In the genomic region with DNA sequence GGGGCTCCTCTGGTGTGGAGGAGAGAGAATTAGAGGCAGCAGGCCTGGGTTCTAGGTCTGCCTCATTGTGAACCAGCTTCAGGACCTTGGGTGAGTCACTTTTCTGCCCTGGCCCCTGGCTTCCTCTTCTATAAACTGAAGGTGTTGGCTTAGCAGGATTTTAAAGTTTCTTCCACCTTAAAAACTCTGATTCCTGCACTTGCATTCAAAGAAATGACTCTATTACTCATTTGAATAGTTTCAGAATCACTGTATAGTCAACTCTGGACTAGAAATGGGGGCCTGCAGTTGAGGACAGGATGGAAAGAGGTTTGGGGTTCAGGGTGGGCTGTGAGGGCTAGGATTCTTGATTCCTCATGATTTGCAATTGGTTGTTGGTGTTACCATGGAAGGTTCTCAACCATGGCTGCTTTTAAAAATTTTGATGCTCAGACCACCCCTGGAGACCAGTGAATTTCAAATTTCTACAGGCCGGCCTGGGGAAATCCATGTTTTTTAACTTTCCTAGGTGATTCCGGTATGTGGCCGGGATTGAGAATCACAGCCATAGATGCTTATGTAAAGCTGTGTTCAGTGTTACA, we compare ENCODE assay signal across 11 cellular contexts. TPM values are rescaled to one million over a fixed set of nuclear protein-coding genes. Genes with fewer than 3 reads are reported as not detected.
DNase-seq lines count a peak whose midpoint lies in the region; ATAC-seq and TF ChIP-seq lines count a peak whose summit lies in the region.
"Had no signal": no experiment of that assay in that cellular context is flagged by ENCODE, and none has a peak within 500 bp of the region (broad histone marks: within the 10 kb centered on the region; RNA-seq: fewer than 3 reads in every experiment).

No MANE protein-coding gene starts in this region.

- no peaks in the 10 kb centered on the region for H4K20me1 ChIP-seq in MM.1S (ENCODE audit: insufficient read depth, low read length)

- H3K9me3 ChIP-seq in AG04450 (ENCODE audit: control insufficient read depth, insufficient read depth, low read length) (no peaks in the 10 kb centered on the region), MM.1S (replicated peaks; ENCODE audit: insufficient read depth, low read length) (no peaks in the 10 kb centered on the region)

- H3K4me3 ChIP-seq in AG04450 (ENCODE audit: low read depth, low read length) (no peak overlapping the region), MM.1S (ENCODE audit: low read length) (no peak overlapping the region), brain microvascular endothelial cell (ENCODE audit: low read depth, low read length) (no peak overlapping the region)

- POLR2A ChIA-PET in AG04450 (lab: Yijun Ruan, JAX): interaction anchor here (0.5 to 1.6 kb wide), 7 partner anchors 19 to 382 kb away, joined by 3 to 7 read pairs (median 3); a partner anchor contains a TSS

- H3K79me2 ChIP-seq in MM.1S (ENCODE audit: low read length): peaks cover 60% of the 10 kb centered on the region

- H3K27me3 ChIP-seq in AG04450 (ENCODE audit: control insufficient read depth, insufficient read depth, low read length) (no peaks in the 10 kb centered on the region), MM.1S (replicated peaks; ENCODE audit: insufficient read depth, low read length) (no peaks in the 10 kb centered on the region; the same call in 1 of the 2 replicates), brain microvascular endothelial cell (replicated peaks) (no peaks in the 10 kb centered on the region)

- no peak overlapping the region for H2AFZ ChIP-seq in MM.1S (ENCODE audit: low read length)

- H3K36me3 ChIP-seq in MM.1S (replicated peaks; ENCODE audit: insufficient read depth, low read length): no peaks in the 10 kb centered on the region
- peaks cover 47% of the 10 kb centered on the region for H3K36me3 ChIP-seq in brain microvascular endothelial cell (replicated peaks)

- peak; percentile 9 for ATAC-seq in GM19372 (IDR thresholded peaks at IDR 0.05; ENCODE audit: low read depth, unreplicated experiment)

- peaks cover 74% of the 10 kb centered on the region for H3K4me1 ChIP-seq in MM.1S (ENCODE audit: low read length)

- no peak for DNase-seq in AG04450 (ENCODE audit: low read depth, low spot score)
- DNase-seq in MM.1S: no peak
- DNase-seq in brain microvascular endothelial cell: no peak
- no peak for DNase-seq in NCI-H2107 (lab: John Stamatoyannopoulos, UW)
- DNase-seq in hepatic stellate cell (ENCODE audit: low spot score): no peak
- no peak for DNase-seq in NCI-H2171 treated with DMSO at 0.1 percent for 48 hours (lab: John Stamatoyannopoulos, UW)
- no peak for DNase-seq in activated gamma-delta T cell treated with Interleukin-2 at 50 U/mL for 16 hours
- DNase-seq: DND-41, nephron progenitor cell had no signal

- 0 out of 2 replicates have a peak overlapping the region, but pooled peaks have one; percentile 10 for H3K9ac ChIP-seq in MM.1S (ENCODE audit: low read length)

- in situ Hi-C loops in brain microvascular endothelial cell (cut with HindIII; ENCODE audit: low pct_ligation_motif_present, low sequenced_read_pairs): no loop called here

- no peaks in the 10 kb centered on the region for H3K9me2 ChIP-seq in MM.1S (replicated peaks; ENCODE audit: insufficient read depth, low read length)

- H3K27ac ChIP-seq in AG04450 (ENCODE audit: low read depth, low read length) (peak overlapping the region; percentile 25), MM.1S (ENCODE audit: low read length) (peak overlapping the region; percentile 87; the same call in 1 of the 2 replicates), brain microvascular endothelial cell (peak overlapping the region; percentile 15)
- H3K27ac ChIP-seq: VCaP had no signal

- CTCF ChIA-PET in AG04450 (lab: Charles Lee): no interaction called here

- TF ChIP-seq CTCF in AG04450 (IDR thresholded peaks at IDR 0.05; ENCODE audit: low read depth, low read length) (no peak), MM.1S (IDR thresholded peaks at IDR 0.05; ENCODE audit: low read length) (no peak), brain microvascular endothelial cell (IDR thresholded peaks at IDR 0.05; ENCODE audit: low read depth, low read length, missing control alignments) (no peak)

- H3K4me2 ChIP-seq in MM.1S (ENCODE audit: low read depth, low read length): peak overlapping the region; percentile 58

- H3F3A ChIP-seq in MM.1S (ENCODE audit: insufficient read depth, low read length): peaks cover 52% of the 10 kb centered on the region

RNA-seq across cellular contexts. Expression of a gene that starts 19.9 kb away (rescaled TPM):
- 115 and 138 TPM in 2 replicates for polyA plus RNA-seq in AG04450 (2011; rRNA removed)
- polyA minus RNA-seq in AG04450 (2011; rRNA and poly(A)+ RNA removed): 168 and 203 TPM in 2 replicates

Comparison
In these comparisons a context has a peak if more than half of its experiments do, and no peak if none do; other contexts are left out.
1. H3K27ac ChIP-seq: peak in every context shown above with its lines; median percentile 87 in MM.1S; 25 in AG04450; 15 in brain microvascular endothelial cell.